In genomic region chr20:56985286-56985685, GRCh38 we compare ENCODE assay signal across 20 cellular contexts.
DNase-seq lines count a peak whose midpoint lies in the region; ATAC-seq, FAIRE-seq and TF ChIP-seq lines count a peak whose summit lies in the region.
"Had no signal": no experiment of that assay in that cellular context is flagged by ENCODE, and none has a peak within 500 bp of the region (broad histone marks: within the 10 kb centered on the region; RNA-seq: fewer than 3 reads in every experiment).

No MANE protein-coding gene starts in this region.

- no peaks in the 10 kb centered on the region for H3K36me3 Mint-ChIP-seq in astrocyte (ENCODE audit: low read depth, unreplicated experiment)
- H3K36me3 Mint-ChIP-seq: CD4-positive, CD25-positive, alpha-beta regulatory T cell; IgD-negative memory B cell had no signal

- FAIRE-seq in astrocyte (lab: Jason Lieb, UNC), result no peak

- peaks cover 7% of the 10 kb centered on the region for H3K9me3 Mint-ChIP-seq in astrocyte (ENCODE audit: unreplicated experiment)

- intact Hi-C loops in sigmoid colon (cut with DNase I), result no loop called here

- H3K79me2 ChIP-seq in astrocyte (ENCODE audit: insufficient read depth, low read length), result no peaks in the 10 kb centered on the region

- H3K4me1 ChIP-seq in astrocyte (ENCODE audit: insufficient read depth, low read length), result peaks cover 4% of the 10 kb centered on the region
- H3K4me1 ChIP-seq in sigmoid colon, result no peaks in the 10 kb centered on the region

- no peak for TF ChIP-seq POLR2A in sigmoid colon (IDR thresholded peaks at IDR 0.05)

- WGBS in sigmoid colon, 2 donors, result 78 to 81% methylated on average over 1 of the region's 1 CpG

- H3K4me3 Mint-ChIP-seq in astrocyte (ENCODE audit: unreplicated experiment), result no peak overlapping the region
- H3K4me3 Mint-ChIP-seq: CD4-positive, CD25-positive, alpha-beta regulatory T cell; IgD-negative memory B cell had no signal

- peaks cover 10% of the 10 kb centered on the region for H3K4me1 Mint-ChIP-seq in astrocyte (ENCODE audit: low read depth, unreplicated experiment)
- H3K4me1 Mint-ChIP-seq: CD4-positive, CD25-positive, alpha-beta regulatory T cell had no signal

- no peak overlapping the region for H2AFZ ChIP-seq in astrocyte (ENCODE audit: low read depth, low read length)

- H3K27ac ChIP-seq in astrocyte (ENCODE audit: low read depth, low read length), result no peak overlapping the region
- H3K27ac ChIP-seq in sigmoid colon, result no peak overlapping the region

- H3K9ac ChIP-seq in astrocyte (ENCODE audit: low read length), result no peak overlapping the region

- no peak overlapping the region for H3K4me2 ChIP-seq in astrocyte (ENCODE audit: low read length)

- H3K9me3 ChIP-seq in astrocyte (ENCODE audit: insufficient read depth, low read depth, low read length) (peaks cover 8% of the 10 kb centered on the region), sigmoid colon (peaks cover 0 to 18% (median 2%) of the 10 kb centered on the region in 4 donors)

- no peak overlapping the region for H3K4me3 ChIP-seq in astrocyte (ENCODE audit: insufficient read depth, low read depth, low read length)
- no peak overlapping the region for H3K4me3 ChIP-seq in sigmoid colon

- no peaks in the 10 kb centered on the region for H3K36me3 ChIP-seq in astrocyte (ENCODE audit: insufficient read depth, low read length)
- no peaks in the 10 kb centered on the region for H3K36me3 ChIP-seq in sigmoid colon

- no peak overlapping the region for H3K27ac Mint-ChIP-seq in astrocyte (ENCODE audit: unreplicated experiment)
- H3K27ac Mint-ChIP-seq: CD4-positive, CD25-positive, alpha-beta regulatory T cell; IgD-negative memory B cell had no signal

- H3K27me3 ChIP-seq in astrocyte (ENCODE audit: insufficient read depth, low read length) (peaks cover 5% of the 10 kb centered on the region), sigmoid colon (peaks cover 0 to 4% (median 0%) of the 10 kb centered on the region in 3 donors)

- TF ChIP-seq CTCF in astrocyte (IDR thresholded peaks at IDR 0.05; ENCODE audit: insufficient read depth, low read depth, low read length), result no peak
- TF ChIP-seq CTCF in sigmoid colon (IDR thresholded peaks at IDR 0.05), result no peak

- no peak for TF ChIP-seq EP300 in sigmoid colon (IDR thresholded peaks at IDR 0.05)

- H3K27me3 Mint-ChIP-seq in astrocyte (ENCODE audit: low read depth, unreplicated experiment), result peaks cover 7% of the 10 kb centered on the region

- no peaks in the 10 kb centered on the region for H4K20me1 ChIP-seq in astrocyte (ENCODE audit: insufficient read depth, low read length)

- ATAC-seq in HG03135 (IDR thresholded peaks at IDR 0.05; ENCODE audit: unreplicated experiment), result no peak

- DNase-seq in Daoy (ENCODE audit: low read depth), result peak; percentile 47
- peak; percentile 78 for DNase-seq in M059J (ENCODE audit: low read depth)
- DNase-seq in astrocyte (ENCODE audit: low read depth), result peak; percentile 9
- DNase-seq in iris pigment epithelial cell (ENCODE audit: low read depth), result peak; percentile 7
- DNase-seq in sigmoid colon, result no peak
- no peak for DNase-seq in NCI-H1048 (lab: John Stamatoyannopoulos, UW)
- no peak for DNase-seq in D341Med (ENCODE audit: low spot score)
- DNase-seq: ACHN; Calu3; CD4-positive, CD25-positive, alpha-beta regulatory T cell; DMS79 treated with DMSO at 0.1 percent for 48 hours; GOT3; NCI-H146; NCI-H345; NCI-H526 treated with DMSO at 0.1 percent for 48 hours; NK-92 treated with Interleukin-12 subunit alpha and Interleukin-12 subunit beta, amount 100 ng/mL, for 24 hours; OCI-M1; SHP77 treated with DMSO at 0.1 percent for 48 hours had no signal

Comparison
In these comparisons a context has a peak if more than half of its experiments do, and no peak if none do; other contexts are left out.
1. DNase-seq: peak in Daoy (single experiment), M059J (single experiment), astrocyte (single experiment) and iris pigment epithelial cell (single experiment); none in sigmoid colon (single experiment), NCI-H1048 (single experiment) and D341Med (single experiment).